Comparison of ENCODE assay signal across 32 cellular contexts in genomic region chr14:40733206-40733605, GRCh38.
"Had no signal": no experiment of that assay in that cellular context is flagged by ENCODE, and none has a peak within 500 bp of the region (broad histone marks: within the 10 kb centered on the region; RNA-seq: fewer than 3 reads in every experiment).

No MANE protein-coding gene starts in this region.

- ATAC-seq: activated CD4-positive, alpha-beta T cell treated with anti-CD3 and anti-CD28 coated beads for 36 hours; activated CD4-positive, CD25-positive, alpha-beta regulatory T cell treated with anti-CD3 and anti-CD28 coated beads, Interleukin-2, amount 50 U/mL, for 24 hours; activated CD8-positive, alpha-beta memory T cell treated with anti-CD3 and anti-CD28 coated beads, Interleukin-2, amount 10 ng/mL, durations not matched to agents 7 days and 5 days; activated CD8-positive, alpha-beta T cell treated with anti-CD3 and anti-CD28 coated beads, Interleukin-2, amount 10 ng/mL, durations not matched to agents 7 days and 5 days; activated naive CD8-positive, alpha-beta T cell treated with anti-CD3 and anti-CD28 coated beads, Interleukin-2, amount 50 U/mL, for 24 hours; WTC11 had no signal

- H3K27me3 ChIP-seq: ascending aorta, cardiac muscle cell had no signal

- H3K9me3 ChIP-seq: ascending aorta had no signal

- DNase-seq: activated CD4-positive, alpha-beta memory T cell treated with anti-CD3 and anti-CD28 coated beads, Interleukin-2, amount 10 ng/mL, durations not matched to agents 7 days and 5 days; activated CD4-positive, alpha-beta T cell treated with anti-CD3 and anti-CD28 coated beads for 1 hour; activated CD4-positive, alpha-beta T cell treated with anti-CD3 and anti-CD28 coated beads for 36 hours; activated CD4-positive, alpha-beta T cell treated with anti-CD3 and anti-CD28 coated beads for 48 hours; activated CD4-positive, alpha-beta T cell treated with anti-CD3 and anti-CD28 coated beads, Interleukin-2, amount 10 ng/mL, durations not matched to agents 7 days and 5 days; activated CD4-positive, alpha-beta T cell treated with anti-CD3 and anti-CD28 coated beads, Interleukin-2, amount 50 U/mL, for 48 hours; activated CD4-positive, CD25-positive, alpha-beta regulatory T cell; activated CD8-positive, alpha-beta memory T cell treated with anti-CD3 and anti-CD28 coated beads for 24 hours; activated CD8-positive, alpha-beta memory T cell treated with anti-CD3 and anti-CD28 coated beads, Interleukin-2, amount 10 ng/mL, durations not matched to agents 7 days and 5 days; activated CD8-positive, alpha-beta memory T cell treated with anti-CD3 and anti-CD28 coated beads, Interleukin-2, amount 50 U/mL, for 48 hours; activated CD8-positive, alpha-beta T cell treated with anti-CD3 and anti-CD28 coated beads, Interleukin-2, amount 10 ng/mL, durations not matched to agents 7 days and 5 days; activated effector memory CD4-positive, alpha-beta T cell treated with Interleukin-2 at 50 U/mL for 16 hours; activated gamma-delta T cell; activated naive CD4-positive, alpha-beta T cell treated with anti-CD3 and anti-CD28 coated beads, Interleukin-2, amount 10 ng/mL, durations not matched to agents 7 days and 5 days; activated naive CD4-positive, alpha-beta T cell treated with Interleukin-2 at 50 U/mL for 16 hours; activated naive CD8-positive, alpha-beta T cell treated with anti-CD3 and anti-CD28 coated beads, Interleukin-2, amount 10 ng/mL, durations not matched to agents 7 days and 5 days; activated naive CD8-positive, alpha-beta T cell treated with anti-CD3 and anti-CD28 coated beads, Interleukin-2, amount 50 U/mL, for 24 hours; activated T-cell treated with anti-CD3 and anti-CD28 coated beads, Interleukin-2, amount 50 U/mL, for 24 hours; activated T-cell treated with anti-CD3 and anti-CD28 coated beads, Interleukin-2, amount 50 U/mL, for 48 hours; amygdala; anterior cingulate cortex; caudate nucleus; cerebellar nuclear complex; T-helper 2 cell; T-helper 9 cell; WERI-Rb-1 had no signal

- H3K36me3 ChIP-seq: ascending aorta, cardiac muscle cell, WERI-Rb-1 had no signal

- H3K4me1 ChIP-seq: ascending aorta had no signal

- FAIRE-seq: bronchial epithelial cell, TTC549 had no signal

- H3K4me3 ChIP-seq: ascending aorta, cardiac muscle cell had no signal

- H3K27ac ChIP-seq: ascending aorta, cardiac muscle cell, WERI-Rb-1 had no signal
